Comparison of ENCODE assay signal across 12 cellular contexts in genomic region chr1:188128761-188129160, GRCh38.
A peak's percentile ranks its signal among the peaks of the same experiment; 100 is the strongest.
DNase-seq lines count a peak whose midpoint lies in the region; TF ChIP-seq lines count a peak whose summit lies in the region.
"Had no signal": no experiment of that assay in that cellular context is flagged by ENCODE, and none has a peak within 500 bp of the region (broad histone marks: within the 10 kb centered on the region; RNA-seq: fewer than 3 reads in every experiment).

No MANE protein-coding gene starts in this region.

- H3K27me3 ChIP-seq in esophagus squamous epithelium (no peaks in the 10 kb centered on the region), uterus (no peaks in the 10 kb centered on the region)

- H3K9me3 ChIP-seq in esophagus squamous epithelium (no peaks in the 10 kb centered on the region), uterus (no peaks in the 10 kb centered on the region)

- no peak overlapping the region; the same call in 1 of the 2 replicates for H3K27ac Mint-ChIP-seq in HFFc6

- H3K4me3 Mint-ChIP-seq in HFFc6 = no peak overlapping the region

- peak; percentile 72 for TF ChIP-seq CTCF in HFFc6 (IDR thresholded peaks at IDR 0.05)
- TF ChIP-seq CTCF in VCaP (conservative IDR thresholded peaks at IDR 0.05) = peak; percentile 69
- no peak for TF ChIP-seq CTCF in esophagus squamous epithelium (IDR thresholded peaks at IDR 0.05)
- no peak for TF ChIP-seq CTCF in uterus (IDR thresholded peaks at IDR 0.05)

- intact Hi-C loops in esophagus squamous epithelium (cut with DNase I) = no loop called here
- intact Hi-C loops in uterus (cut with DNase I; ENCODE audit: low total_unique reads) = no loop called here

- no peaks in the 10 kb centered on the region for H3K9me3 Mint-ChIP-seq in HFFc6

- peaks cover 31% of the 10 kb centered on the region for H3K4me1 Mint-ChIP-seq in HFFc6 (ENCODE audit: low read depth)

- H3K4me3 ChIP-seq in esophagus squamous epithelium (no peak overlapping the region), uterus (no peak overlapping the region)

- no peak overlapping the region; the same call in 1 of the 2 replicates for H3K27ac ChIP-seq in VCaP
- H3K27ac ChIP-seq in esophagus squamous epithelium = no peak overlapping the region
- H3K27ac ChIP-seq in uterus = no peak overlapping the region

- H3K4me1 ChIP-seq in esophagus squamous epithelium = no peaks in the 10 kb centered on the region
- H3K4me1 ChIP-seq in uterus = no peaks in the 10 kb centered on the region

- DNase-seq in EH (ENCODE audit: low read depth) (peak; percentile 61), HFFc6 (peak; percentile 73), islet precursor cell (peak; percentile 74), esophagus squamous epithelium (lab: John Stamatoyannopoulos, UW) (no peak), uterus (no peak)
- no peak for DNase-seq in activated CD4-positive, CD25-positive, alpha-beta regulatory T cell (lab: John Stamatoyannopoulos, UW)
- DNase-seq: activated CD4-positive, alpha-beta T cell treated with anti-CD3 and anti-CD28 coated beads for 4 hours; activated effector memory CD4-positive, alpha-beta T cell treated with Interleukin-2 at 50 U/mL for 16 hours; glutamatergic neuron; NCI-H1105 treated with DMSO at 0.1 percent for 48 hours; RPMI8226 had no signal

- no peaks in the 10 kb centered on the region for H3K36me3 Mint-ChIP-seq in HFFc6 (ENCODE audit: low read depth)

- no peak for TF ChIP-seq POLR2A in esophagus squamous epithelium (IDR thresholded peaks at IDR 0.05)
- no peak for TF ChIP-seq POLR2A in uterus (IDR thresholded peaks at IDR 0.05)

- WGBS in esophagus squamous epithelium, 2 donors = 89% methylated on average over 3 of the region's 3 CpGs; no CpG with 5 or more reads in 1 of the 2 donors

- H3K36me3 ChIP-seq in esophagus squamous epithelium (no peaks in the 10 kb centered on the region), uterus (no peaks in the 10 kb centered on the region)

- no peaks in the 10 kb centered on the region for H3K27me3 Mint-ChIP-seq in HFFc6 (ENCODE audit: insufficient read depth)

Comparison
In these comparisons a context has a peak if more than half of its experiments do, and no peak if none do; other contexts are left out.
1. DNase-seq: peak in EH (single experiment), HFFc6 (single experiment) and islet precursor cell (single experiment); none in esophagus squamous epithelium (single experiment), activated CD4-positive, CD25-positive, alpha-beta regulatory T cell (0 of 4) and uterus (0 of 2).
2. CTCF ChIP-seq: peak in HFFc6 (single experiment) and VCaP (single experiment); none in esophagus squamous epithelium (0 of 6) and uterus (0 of 4).